ENCODE assay signal across 8 cellular contexts in genomic region chr4:153528705-153529493, GRCh38.
A peak's percentile ranks its signal among the peaks of the same experiment; 100 is the strongest.
DNase-seq lines count a peak whose midpoint lies in the region; ATAC-seq and TF ChIP-seq lines count a peak whose summit lies in the region.

No MANE protein-coding gene starts in this region.

- peaks cover 37% of the 10 kb centered on the region for H3K4me1 ChIP-seq in upper lobe of right lung

- H3K27ac ChIP-seq in KOPT-K1 (ENCODE audit: low read depth, low read length, poor library complexity, severe bottlenecking), result peak overlapping the region; percentile 83
- no peak overlapping the region for H3K27ac ChIP-seq in upper lobe of right lung

- H3K4me3 Mint-ChIP-seq in memory B cell, result peak overlapping the region; percentile 62

- DNase-seq in memory B cell (ENCODE audit: low spot score in 2 of 2) (no peak), upper lobe of right lung (no peak), NCI-H1417 treated with DMSO at 0.1 percent for 48 hours (lab: John Stamatoyannopoulos, UW) (no peak), cardiac septum (ENCODE audit: low spot score) (no peak)
- no peak for DNase-seq in stimulated activated CD4-positive, alpha-beta T cell treated with anti-CD3 and anti-CD28 coated beads, Interleukin-2, amount 100 ng/mL, for 48 hours

- H3K36me3 Mint-ChIP-seq in memory B cell, result peaks cover 19% of the 10 kb centered on the region

- H3K27me3 Mint-ChIP-seq in memory B cell, result no peaks in the 10 kb centered on the region

- no peaks in the 10 kb centered on the region for H3K9me3 Mint-ChIP-seq in memory B cell

- H3K27me3 ChIP-seq in upper lobe of right lung, result no peaks in the 10 kb centered on the region

- H3K4me3 ChIP-seq in upper lobe of right lung, result no peak overlapping the region

- peaks cover 9% of the 10 kb centered on the region; the same call in 1 of the 2 replicates for H3K36me3 ChIP-seq in KOPT-K1 (ENCODE audit: insufficient read depth, low read length)
- H3K36me3 ChIP-seq in upper lobe of right lung, result no peaks in the 10 kb centered on the region

- intact Hi-C loops in upper lobe of right lung (cut with DNase I) (no loop called here), cardiac septum (cut with DNase I) (no loop called here)

- peaks cover 68% of the 10 kb centered on the region for H3K4me1 Mint-ChIP-seq in memory B cell

- ATAC-seq in GM18861 (IDR thresholded peaks at IDR 0.05; ENCODE audit: unreplicated experiment), result peak; percentile 27
- ATAC-seq in GM21786 (IDR thresholded peaks at IDR 0.05; ENCODE audit: unreplicated experiment), result peak; percentile 55
- no peak for ATAC-seq in memory B cell (ENCODE audit: low read depth)
- ATAC-seq in upper lobe of right lung, result no peak

- TF ChIP-seq CTCF in upper lobe of right lung (IDR thresholded peaks at IDR 0.05), result no peak

- H3K27ac Mint-ChIP-seq in memory B cell, result peak overlapping the region; percentile 95

- H3K9me3 ChIP-seq in KOPT-K1 (ENCODE audit: insufficient read depth, low read length, poor library complexity, severe bottlenecking), result no peaks in the 10 kb centered on the region
- H3K9me3 ChIP-seq in upper lobe of right lung, result no peaks in the 10 kb centered on the region

Comparison
In these comparisons a context has a peak if more than half of its experiments do, and no peak if none do; other contexts are left out.
1. ATAC-seq: peak in GM18861 (single experiment) and GM21786 (single experiment); none in memory B cell (single experiment) and upper lobe of right lung (single experiment).